12 cellular contexts compared by ENCODE assay signal in the genomic region with DNA sequence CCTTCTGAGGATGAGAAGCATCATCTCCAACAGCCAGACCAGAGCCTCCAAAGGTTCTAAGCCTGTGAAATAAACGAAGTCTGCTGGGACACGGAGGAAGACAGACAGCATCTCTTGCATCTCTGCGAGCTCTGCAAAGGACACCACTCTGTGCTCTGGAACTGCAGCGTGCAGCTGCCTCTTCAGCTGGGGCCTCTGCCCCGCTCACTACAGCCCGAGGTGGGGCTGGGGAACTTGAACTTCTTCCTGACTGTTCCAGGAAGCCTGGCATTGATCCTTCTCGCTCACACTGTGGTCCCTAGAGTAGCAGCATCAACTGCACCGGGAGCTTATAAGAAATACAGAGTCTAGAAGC.
DNase-seq lines count a peak whose midpoint lies in the region; ATAC-seq and TF ChIP-seq lines count a peak whose summit lies in the region.
"Had no signal": no experiment of that assay in that cellular context is flagged by ENCODE, and none has a peak within 500 bp of the region (broad histone marks: within the 10 kb centered on the region; RNA-seq: fewer than 3 reads in every experiment).

No MANE protein-coding gene starts in this region.

- H3K4me3 Mint-ChIP-seq in immature natural killer cell = no peak overlapping the region
- H3K4me3 Mint-ChIP-seq: activated T-helper 1 cell treated with anti-CD3 and anti-CD28 coated beads, Interleukin-12 subunit alpha, Interleukin-12 subunit beta, Interleukin-2, Interleukin-4 antibody, amounts not matched to agents 30 ng/mL and 10 ng/mL and 1 ng/mL, durations not matched to agents 14 hours and 24 hours and 36 hours had no signal

- H3K27me3 ChIP-seq in RWPE2 (ENCODE audit: insufficient read depth, poor library complexity, severe bottlenecking) = no peaks in the 10 kb centered on the region
- H3K27me3 ChIP-seq in SK-N-SH (ENCODE audit: insufficient read depth) = no peaks in the 10 kb centered on the region
- H3K27me3 ChIP-seq: testis had no signal

- H3K4me3 ChIP-seq in RWPE2 (ENCODE audit: severe bottlenecking) = no peak overlapping the region
- no peak overlapping the region for H3K4me3 ChIP-seq in SK-N-SH (ENCODE audit: low read depth in 2 of 2, low read length in 1 of 2)
- H3K4me3 ChIP-seq: HAP-1, testis had no signal

- no peaks in the 10 kb centered on the region for H3K36me3 ChIP-seq in RWPE2 (ENCODE audit: low read depth)
- no peaks in the 10 kb centered on the region for H3K36me3 ChIP-seq in SK-N-SH (replicated peaks in 1 of 2; ENCODE audit: control insufficient read depth in 1 of 2, insufficient read depth in 2 of 2, low read length in 1 of 2)
- H3K36me3 ChIP-seq: HAP-1 had no signal

- 10% methylated on average over 4 of the region's 8 CpGs for WGBS in SK-N-SH (ENCODE audit: low lambda C conversion rate)

- H4K20me1 ChIP-seq in SK-N-SH (ENCODE audit: insufficient read depth) = no peaks in the 10 kb centered on the region

- CTCF ChIA-PET in SK-N-SH (lab: Yijun Ruan, JAX) = interaction anchor here (1.0 to 1.5 kb wide), 3 partner anchors 18 to 24 kb away, joined by 3 to 10 read pairs (median 3); no protein-coding TSS in a partner anchor

- H3K79me2 ChIP-seq in SK-N-SH (ENCODE audit: insufficient read depth) = no peaks in the 10 kb centered on the region

- H3K27me3 Mint-ChIP-seq in immature natural killer cell (ENCODE audit: low read depth in 3 of 3) = peaks cover 4 to 5% (median 5%) of the 10 kb centered on the region in 3 donors

- H3K4me1 Mint-ChIP-seq in immature natural killer cell = no peaks in the 10 kb centered on the region

- H3K36me3 Mint-ChIP-seq in immature natural killer cell = no peaks in the 10 kb centered on the region

- H3K27ac ChIP-seq in RWPE2 (ENCODE audit: poor library complexity, severe bottlenecking) = no peak overlapping the region
- H3K27ac ChIP-seq in SK-N-SH (ENCODE audit: low read depth in 2 of 2, low read length in 1 of 2) = no peak overlapping the region
- H3K27ac ChIP-seq: testis had no signal

- H3K9me3 ChIP-seq in RWPE2 (ENCODE audit: severe bottlenecking) = no peaks in the 10 kb centered on the region
- H3K9me3 ChIP-seq in SK-N-SH = no peaks in the 10 kb centered on the region
- H3K9me3 ChIP-seq: HAP-1, testis had no signal

- no peaks in the 10 kb centered on the region for H3K4me1 ChIP-seq in RWPE2 (ENCODE audit: insufficient read depth, poor library complexity, severe bottlenecking)
- peaks cover 0 to 4% of the 10 kb centered on the region in 2 experiments; a peak in 1 of 4 replicates for H3K4me1 ChIP-seq in SK-N-SH (ENCODE audit: control insufficient read depth in 1 of 2, insufficient read depth in 2 of 2, low read depth in 1 of 2, low read length in 1 of 2)
- H3K4me1 ChIP-seq: HAP-1, testis had no signal

- POLR2A ChIA-PET in SK-N-SH (lab: Yijun Ruan, JAX) = no interaction called here

- TF ChIP-seq EP300 in SK-N-SH (IDR thresholded peaks at IDR 0.05; ENCODE audit: borderline replicate concordance in 1 of 2, low read depth in 1 of 2, low read length in 1 of 2) = no peak

- no peaks in the 10 kb centered on the region for H3K9me3 Mint-ChIP-seq in immature natural killer cell
- H3K9me3 Mint-ChIP-seq: activated T-helper 1 cell treated with anti-CD3 and anti-CD28 coated beads, Interleukin-12 subunit alpha, Interleukin-12 subunit beta, Interleukin-2, Interleukin-4 antibody, amounts not matched to agents 30 ng/mL and 10 ng/mL and 1 ng/mL, durations not matched to agents 14 hours and 24 hours and 36 hours had no signal

- peak; percentile 61 for ATAC-seq in GM18502 (IDR thresholded peaks at IDR 0.05; ENCODE audit: poor library complexity, unreplicated experiment)
- peak; percentile 51 for ATAC-seq in HG03045 (IDR thresholded peaks at IDR 0.05; ENCODE audit: unreplicated experiment)
- peak; percentile 8; the same call in 1 of the 3 replicates for ATAC-seq in RWPE2 (ENCODE audit: low read depth)

- TF ChIP-seq RAD21 in SK-N-SH (IDR thresholded peaks at IDR 0.05; ENCODE audit: low read length) = no peak

- H3K9me2 ChIP-seq in SK-N-SH = no peaks in the 10 kb centered on the region

- TF ChIP-seq CTCF in GM20000 (IDR thresholded peaks at IDR 0.05; ENCODE audit: extremely low read depth, missing control alignments) (no peak), RWPE2 (IDR thresholded peaks at IDR 0.05; ENCODE audit: poor library complexity, severe bottlenecking) (no peak), SK-N-SH (IDR thresholded peaks at IDR 0.05) (no peak)

- H2AFZ ChIP-seq in SK-N-SH (ENCODE audit: low read depth) = no peak overlapping the region

- DNase-seq in GM20000 (ENCODE audit: low spot score) (peak; percentile 49), RWPE2 (ENCODE audit: low spot score) (no peak), CD1c-positive myeloid dendritic cell (ENCODE audit: extremely low spot score) (no peak), ACHN (no peak), immature natural killer cell (no peak), SK-N-SH (no peak)
- DNase-seq: NCI-H1436 treated with DMSO at 0.1 percent for 48 hours, testis had no signal

- no peaks in the 10 kb centered on the region for H3F3A ChIP-seq in SK-N-SH (replicated peaks; ENCODE audit: insufficient read depth)

- H3K4me2 ChIP-seq in SK-N-SH = no peak overlapping the region

- in situ Hi-C loops in ACHN (cut with HindIII; ENCODE audit: low pct_ligation_motif_present, low pct_unique_long_range_greater_than_20kb, low sequenced_read_pairs) = no loop called here

- H3K9ac ChIP-seq in SK-N-SH = no peak overlapping the region

- H3K27ac Mint-ChIP-seq in immature natural killer cell = no peak overlapping the region
- H3K27ac Mint-ChIP-seq: activated T-helper 1 cell treated with anti-CD3 and anti-CD28 coated beads, Interleukin-12 subunit alpha, Interleukin-12 subunit beta, Interleukin-2, Interleukin-4 antibody, amounts not matched to agents 30 ng/mL and 10 ng/mL and 1 ng/mL, durations not matched to agents 14 hours and 24 hours and 36 hours had no signal

TF ChIP-seq in SK-N-SH, 30 proteins besides CTCF, POLR2A, EP300 and RAD21:
- TF ChIP-seq, protein P1, sequence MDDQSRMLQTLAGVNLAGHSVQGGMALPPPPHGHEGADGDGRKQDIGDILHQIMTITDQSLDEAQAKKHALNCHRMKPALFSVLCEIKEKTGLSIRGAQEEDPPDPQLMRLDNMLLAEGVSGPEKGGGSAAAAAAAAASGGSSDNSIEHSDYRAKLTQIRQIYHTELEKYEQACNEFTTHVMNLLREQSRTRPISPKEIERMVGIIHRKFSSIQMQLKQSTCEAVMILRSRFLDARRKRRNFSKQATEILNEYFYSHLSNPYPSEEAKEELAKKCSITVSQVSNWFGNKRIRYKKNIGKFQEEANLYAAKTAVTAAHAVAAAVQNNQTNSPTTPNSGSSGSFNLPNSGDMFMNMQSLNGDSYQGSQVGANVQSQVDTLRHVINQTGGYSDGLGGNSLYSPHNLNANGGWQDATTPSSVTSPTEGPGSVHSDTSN (IDR thresholded peaks at IDR 0.05) = no peak
- TF ChIP-seq, protein P2, sequence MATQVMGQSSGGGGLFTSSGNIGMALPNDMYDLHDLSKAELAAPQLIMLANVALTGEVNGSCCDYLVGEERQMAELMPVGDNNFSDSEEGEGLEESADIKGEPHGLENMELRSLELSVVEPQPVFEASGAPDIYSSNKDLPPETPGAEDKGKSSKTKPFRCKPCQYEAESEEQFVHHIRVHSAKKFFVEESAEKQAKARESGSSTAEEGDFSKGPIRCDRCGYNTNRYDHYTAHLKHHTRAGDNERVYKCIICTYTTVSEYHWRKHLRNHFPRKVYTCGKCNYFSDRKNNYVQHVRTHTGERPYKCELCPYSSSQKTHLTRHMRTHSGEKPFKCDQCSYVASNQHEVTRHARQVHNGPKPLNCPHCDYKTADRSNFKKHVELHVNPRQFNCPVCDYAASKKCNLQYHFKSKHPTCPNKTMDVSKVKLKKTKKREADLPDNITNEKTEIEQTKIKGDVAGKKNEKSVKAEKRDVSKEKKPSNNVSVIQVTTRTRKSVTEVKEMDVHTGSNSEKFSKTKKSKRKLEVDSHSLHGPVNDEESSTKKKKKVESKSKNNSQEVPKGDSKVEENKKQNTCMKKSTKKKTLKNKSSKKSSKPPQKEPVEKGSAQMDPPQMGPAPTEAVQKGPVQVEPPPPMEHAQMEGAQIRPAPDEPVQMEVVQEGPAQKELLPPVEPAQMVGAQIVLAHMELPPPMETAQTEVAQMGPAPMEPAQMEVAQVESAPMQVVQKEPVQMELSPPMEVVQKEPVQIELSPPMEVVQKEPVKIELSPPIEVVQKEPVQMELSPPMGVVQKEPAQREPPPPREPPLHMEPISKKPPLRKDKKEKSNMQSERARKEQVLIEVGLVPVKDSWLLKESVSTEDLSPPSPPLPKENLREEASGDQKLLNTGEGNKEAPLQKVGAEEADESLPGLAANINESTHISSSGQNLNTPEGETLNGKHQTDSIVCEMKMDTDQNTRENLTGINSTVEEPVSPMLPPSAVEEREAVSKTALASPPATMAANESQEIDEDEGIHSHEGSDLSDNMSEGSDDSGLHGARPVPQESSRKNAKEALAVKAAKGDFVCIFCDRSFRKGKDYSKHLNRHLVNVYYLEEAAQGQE (IDR thresholded peaks at IDR 0.05; ENCODE audit: low read depth, low read length) = no peak
- no peak for TF ChIP-seq FOXM1 (IDR thresholded peaks at IDR 0.05; ENCODE audit: low read depth)

Comparison
In these comparisons a context has a peak if more than half of its experiments do, and no peak if none do; other contexts are left out.
1. ATAC-seq: peak in every context shown above with its lines; median percentile 61 in GM18502; 51 in HG03045; 8 in RWPE2.